ENCODE assay signal across 12 cellular contexts in genomic region chr19:51735759-51736449, GRCh38. TPM values are rescaled to one million over a fixed set of nuclear protein-coding genes. Genes with fewer than 3 reads are reported as not detected.
DNase-seq lines count a peak whose midpoint lies in the region; ATAC-seq, FAIRE-seq and TF ChIP-seq lines count a peak whose summit lies in the region.
"Had no signal": no experiment of that assay in that cellular context is flagged by ENCODE, and none has a peak within 500 bp of the region (broad histone marks: within the 10 kb centered on the region; RNA-seq: fewer than 3 reads in every experiment).

No MANE protein-coding gene starts in this region.

- TF ChIP-seq CTCF in osteocyte (IDR thresholded peaks at IDR 0.05), result no peak

- no peaks in the 10 kb centered on the region for H3K36me3 Mint-ChIP-seq in stimulated activated effector memory CD8-positive, alpha-beta T cell treated with anti-CD3 and anti-CD28 coated beads, Interleukin-12 subunit alpha, Interleukin-12 subunit beta, amount 100 ng/mL, for 72 hours
- no peaks in the 10 kb centered on the region for H3K36me3 Mint-ChIP-seq in osteocyte (ENCODE audit: unreplicated experiment)
- H3K36me3 Mint-ChIP-seq: activated naive CD8-positive, alpha-beta T cell had no signal

- H3K27me3 Mint-ChIP-seq in osteocyte (ENCODE audit: unreplicated experiment), result no peaks in the 10 kb centered on the region

- TF ChIP-seq POLR2A in H54 (IDR thresholded peaks at IDR 0.05; ENCODE audit: low read depth, low read length) (no peak), GM12891 (IDR thresholded peaks at IDR 0.05; ENCODE audit: low read depth, low read length) (no peak)

- intact Hi-C loops in left cardiac atrium (cut with DNase I), result no loop called here

- no peak overlapping the region for H3K27ac Mint-ChIP-seq in stimulated activated effector memory CD8-positive, alpha-beta T cell treated with anti-CD3 and anti-CD28 coated beads, Interleukin-12 subunit alpha, Interleukin-12 subunit beta, amount 100 ng/mL, for 72 hours
- H3K27ac Mint-ChIP-seq in osteocyte (ENCODE audit: unreplicated experiment), result no peak overlapping the region
- H3K27ac Mint-ChIP-seq: activated naive CD8-positive, alpha-beta T cell had no signal

- H3K9me3 Mint-ChIP-seq in stimulated activated effector memory CD8-positive, alpha-beta T cell treated with anti-CD3 and anti-CD28 coated beads, Interleukin-12 subunit alpha, Interleukin-12 subunit beta, amount 100 ng/mL, for 72 hours, result peaks cover 1% of the 10 kb centered on the region
- H3K9me3 Mint-ChIP-seq in osteocyte (ENCODE audit: unreplicated experiment), result peaks cover under 1% of the 10 kb centered on the region

- peak; percentile 61 for DNase-seq in H54 (ENCODE audit: insufficient read length, low spot score)
- DNase-seq in T1000 (lab: John Stamatoyannopoulos, UW), result peak; percentile 61
- peak; percentile 68 for DNase-seq in left cardiac atrium
- DNase-seq in stimulated activated effector memory CD8-positive, alpha-beta T cell treated with anti-CD3 and anti-CD28 coated beads, Interleukin-12 subunit alpha, Interleukin-12 subunit beta, amount 100 ng/mL, for 72 hours (ENCODE audit: low spot score in 2 of 2), result no peak
- no peak for DNase-seq in GM12891 (ENCODE audit: insufficient read length, low spot score)
- DNase-seq in osteocyte (ENCODE audit: extremely low spot score, unreplicated experiment), result no peak
- DNase-seq: DMS 273 treated with DMSO at 0.1 percent for 48 hours, thyroid gland had no signal

- ATAC-seq in left cardiac atrium (peak; percentile 61 to 74), HG03097 (IDR thresholded peaks at IDR 0.05; ENCODE audit: low FRiP score, unreplicated experiment) (no peak), HG02840 (IDR thresholded peaks at IDR 0.05; ENCODE audit: low FRiP score, unreplicated experiment) (no peak)
- peak; percentile 36 for ATAC-seq in stimulated activated effector memory CD8-positive, alpha-beta T cell treated with anti-CD3 and anti-CD28 coated beads, Interleukin-12 subunit alpha, Interleukin-12 subunit beta, amount 100 ng/mL, for 72 hours

- H3K4me1 Mint-ChIP-seq in stimulated activated effector memory CD8-positive, alpha-beta T cell treated with anti-CD3 and anti-CD28 coated beads, Interleukin-12 subunit alpha, Interleukin-12 subunit beta, amount 100 ng/mL, for 72 hours, result no peaks in the 10 kb centered on the region
- H3K4me1 Mint-ChIP-seq in osteocyte (ENCODE audit: unreplicated experiment), result no peaks in the 10 kb centered on the region

- no peak overlapping the region for H3K4me3 Mint-ChIP-seq in stimulated activated effector memory CD8-positive, alpha-beta T cell treated with anti-CD3 and anti-CD28 coated beads, Interleukin-12 subunit alpha, Interleukin-12 subunit beta, amount 100 ng/mL, for 72 hours
- no peak overlapping the region for H3K4me3 Mint-ChIP-seq in osteocyte (ENCODE audit: unreplicated experiment)
- H3K4me3 Mint-ChIP-seq: activated naive CD8-positive, alpha-beta T cell had no signal

- FAIRE-seq in H54 (lab: Jason Lieb, UNC), result peak; percentile 36
- FAIRE-seq in GM12891 (lab: Jason Lieb, UNC), result no peak

TF ChIP-seq in GM12891, 5 proteins besides CTCF, POLR2A, EP300 and RAD21:
- TF ChIP-seq POLR2AphosphoS5 (IDR thresholded peaks at IDR 0.05; ENCODE audit: low read depth, low read length), result no peak
- TF ChIP-seq SPI1 (IDR thresholded peaks at IDR 0.05; ENCODE audit: low read depth, low read length), result no peak
- no peak for TF ChIP-seq PAX5 (IDR thresholded peaks at IDR 0.05; ENCODE audit: insufficient read depth, low read length, severe bottlenecking)
- no peak for TF ChIP-seq TAF1 (IDR thresholded peaks at IDR 0.05; ENCODE audit: low read depth, low read length)
- TF ChIP-seq POU2F2 (IDR thresholded peaks at IDR 0.05; ENCODE audit: low read depth, low read length), result no peak

RNA-seq across cellular contexts. Expression of gene HAS1, which starts 12.1 kb away (rescaled TPM):
- total RNA-seq in left cardiac atrium (1 to 10 TPM; 7.2 to 8.7 TPM), osteocyte (not detected in 2 replicates)
- not detected for polyA plus RNA-seq in GM12891 (2012; ENCODE audit: low read depth, missing spikeins)

RNA-seq across cellular contexts. Expression of gene FPR1, which starts 15.8 kb away (rescaled TPM):
- 10 to 100 TPM; 12.9 to 14.5 TPM for total RNA-seq in left cardiac atrium
- not detected for polyA plus RNA-seq in GM12891 (2012; ENCODE audit: low read depth, missing spikeins)
- total RNA-seq in osteocyte, result not detected in 2 replicates
- total RNA-seq: lung microvascular endothelial cell had no signal

RNA-seq across cellular contexts. Expression of gene FPR2, which starts 25.1 kb away (rescaled TPM):
- total RNA-seq in left cardiac atrium, result 1 to 10 TPM; 1.1 to 2.4 TPM
- not detected for polyA plus RNA-seq in GM12891 (2012; ENCODE audit: low read depth, missing spikeins)
- total RNA-seq in osteocyte, result not detected in 2 replicates
- total RNA-seq: lung microvascular endothelial cell had no signal

RNA-seq across cellular contexts. Expression of gene SPACA6, which starts 42.8 kb away (rescaled TPM):
- total RNA-seq in left cardiac atrium (10 to 100 TPM; 11.7 to 17.1 TPM), osteocyte (32.2 and 36.9 TPM in 2 replicates)
- polyA plus RNA-seq in GM12891 (2012; ENCODE audit: low read depth, missing spikeins), result 2.9 TPM

RNA-seq across cellular contexts. Expression of gene FPR3, which starts 59.1 kb away (rescaled TPM):
- total RNA-seq in left cardiac atrium (10 to 100 TPM; 11.0 TPM), osteocyte (not detected in 2 replicates)
- not detected for polyA plus RNA-seq in GM12891 (2012; ENCODE audit: low read depth, missing spikeins)

Comparison
In these comparisons a context has a peak if more than half of its experiments do, and no peak if none do; other contexts are left out.
1. DNase-seq: peak in H54 (single experiment), T1000 (single experiment) and left cardiac atrium (single experiment); none in stimulated activated effector memory CD8-positive, alpha-beta T cell treated with anti-CD3 and anti-CD28 coated beads, Interleukin-12 subunit alpha, Interleukin-12 subunit beta, amount 100 ng/mL, for 72 hours (0 of 2), GM12891 (single experiment) and osteocyte (single experiment).
2. ATAC-seq: peak in left cardiac atrium (2 of 2) and stimulated activated effector memory CD8-positive, alpha-beta T cell treated with anti-CD3 and anti-CD28 coated beads, Interleukin-12 subunit alpha, Interleukin-12 subunit beta, amount 100 ng/mL, for 72 hours (single experiment); none in HG03097 (single experiment) and HG02840 (single experiment).
3. RNA of gene FPR1, which starts 15.8 kb away (total RNA-seq): 12.9 to 14.5 TPM in left cardiac atrium; not detected in osteocyte; every median in the first group is over 10 times any median in the second.